In genomic region chr11:77619576-77620198, GRCh38 we compare ENCODE assay signal across 8 cellular contexts. TPM values are rescaled to one million over a fixed set of nuclear protein-coding genes. Genes with fewer than 3 reads are reported as not detected.
DNase-seq lines count a peak whose midpoint lies in the region; ATAC-seq and TF ChIP-seq lines count a peak whose summit lies in the region.

No MANE protein-coding gene starts in this region.

- in situ Hi-C loops in GM13977 (cut with MboI; ENCODE audit: low pct_unique_long_range_greater_than_20kb, low sequenced_read_pairs, unreplicated experiment): no loop called here

- TF ChIP-seq CTCF in BJ (IDR thresholded peaks at IDR 0.05; ENCODE audit: insufficient read depth, low read depth, low read length): peak; percentile 75
- TF ChIP-seq CTCF in GM13977 (IDR thresholded peaks at IDR 0.05; ENCODE audit: extremely low read depth, insufficient read depth, missing control alignments): peak; percentile 74

- H3K4me3 ChIP-seq in BJ (ENCODE audit: low read depth, low read length): no peak overlapping the region

- POLR2A ChIA-PET in BJ (lab: Charles Lee): no interaction called here

- DNase-seq in BJ (ENCODE audit: low read depth) (no peak), GM13977 (ENCODE audit: low spot score) (peak; percentile 14), NCI-H510A treated with DMSO at 0.1 percent for 48 hours (lab: John Stamatoyannopoulos, UW) (peak; percentile 66), cerebellar cortex (ENCODE audit: low spot score) (peak; percentile 75), medulla oblongata (ENCODE audit: extremely low spot score) (peak; percentile 72), activated T-cell treated with anti-CD3 and anti-CD28 coated beads for 4 hours (no peak)

- H3K27me3 ChIP-seq in BJ (ENCODE audit: control insufficient read depth, insufficient read depth, low read length): no peaks in the 10 kb centered on the region

- peaks cover 3% of the 10 kb centered on the region; the same call in 1 of the 2 replicates for H3K36me3 ChIP-seq in BJ (ENCODE audit: control insufficient read depth, insufficient read depth, low read length)

- CTCF ChIA-PET in BJ (lab: Yijun Ruan, JAX): interaction anchor here (0.7 to 3.4 kb wide), 23 partner anchors 10 to 525 kb away, joined by 3 to 48 read pairs (median 5); partner anchors contain the start of genes AQP11 and MYO7A

- ATAC-seq in HG03565 (IDR thresholded peaks at IDR 0.05; ENCODE audit: unreplicated experiment): no peak
- ATAC-seq in HG03378 (IDR thresholded peaks at IDR 0.05; ENCODE audit: unreplicated experiment): no peak

RNA-seq across cellular contexts. Expression of gene CLNS1A, which starts 17.9 kb away (rescaled TPM):
- polyA plus RNA-seq in BJ (2011; rRNA removed): 91.6 and 112 TPM in 2 replicates
- 35.6 and 36.1 TPM in 2 replicates for polyA minus RNA-seq in BJ (2011; rRNA and poly(A)+ RNA removed)

RNA-seq across cellular contexts. Expression of gene AQP11, which starts 29.9 kb away (rescaled TPM):
- 1.2 and 1.3 TPM in 2 replicates for polyA plus RNA-seq in BJ (2011; rRNA removed)
- 0.31 and 0.95 TPM in 2 replicates for polyA minus RNA-seq in BJ (2011; rRNA and poly(A)+ RNA removed)

Comparison
In these comparisons a context has a peak if more than half of its experiments do, and no peak if none do; other contexts are left out.
1. DNase-seq: peak in GM13977 (single experiment), NCI-H510A treated with DMSO at 0.1 percent for 48 hours (single experiment), cerebellar cortex (single experiment) and medulla oblongata (single experiment); none in BJ (single experiment) and activated T-cell treated with anti-CD3 and anti-CD28 coated beads for 4 hours (single experiment).